Comparison of ENCODE assay signal across 8 cellular contexts in genomic region chr4:70735915-70736314, GRCh38. TPM values are rescaled to one million over a fixed set of nuclear protein-coding genes. Genes with fewer than 3 reads are reported as not detected.
DNase-seq lines count a peak whose midpoint lies in the region; ATAC-seq, FAIRE-seq and TF ChIP-seq lines count a peak whose summit lies in the region.
"Not testable (repeated sequence)": the region's sequence is repeated elsewhere in the genome, so short reads cannot be mapped to it uniquely, and the experiment has no call there.

No MANE protein-coding gene starts in this region.

- H3K4me1 ChIP-seq in A549: peaks cover 27% of the 10 kb centered on the region
- peaks cover 4 to 24% (median 15%) of the 10 kb centered on the region in 4 donors for H3K4me1 ChIP-seq in Peyer's patch
- not testable (repeated sequence) for H3K4me1 ChIP-seq in cardiac muscle cell (ENCODE audit: low read depth)

- H3K36me3 ChIP-seq in Peyer's patch; brain microvascular endothelial cell (replicated peaks); cardiac muscle cell: not testable (repeated sequence)

- H3K27me3 ChIP-seq in Peyer's patch; brain microvascular endothelial cell (replicated peaks); cardiac muscle cell: not testable (repeated sequence)

- not testable (repeated sequence) for FAIRE-seq in A549 (lab: Jason Lieb, UNC)

- not testable (repeated sequence) for H3K36me3 Mint-ChIP-seq in activated CD4-positive, alpha-beta T cell treated with anti-CD3 and anti-CD28 coated beads, Interleukin-2, amount 10 ng/mL, durations not matched to agents 7 days and 5 days (ENCODE audit: low read depth); neural crest cell (ENCODE audit: low read depth)

- not testable (repeated sequence) for H3K4me2 ChIP-seq in A549

- not testable (repeated sequence) for H3K27me3 Mint-ChIP-seq in activated CD4-positive, alpha-beta T cell treated with anti-CD3 and anti-CD28 coated beads, Interleukin-2, amount 10 ng/mL, durations not matched to agents 7 days and 5 days; neural crest cell (ENCODE audit: low read depth)

- not testable (repeated sequence) for TF ChIP-seq POLR2A in A549 (IDR thresholded peaks at IDR 0.05; ENCODE audit: low read length); Peyer's patch (IDR thresholded peaks at IDR 0.05)

- peak in 1 of 2 experiments; percentile 75; a peak in 2 of 6 replicates for ATAC-seq in A549

- DNase-seq in A549 (ENCODE audit: low read depth in 1 of 2, low spot score in 1 of 2): peak in 1 of 2 experiments; percentile 39
- peak; percentile 67 for DNase-seq in GM12865 (ENCODE audit: low read depth)
- DNase-seq in KG1 (lab: John Stamatoyannopoulos, UW): peak; percentile 20
- DNase-seq in Peyer's patch: peak in 2 of 3 donors; percentile 52 to 79
- DNase-seq in activated CD4-positive, alpha-beta T cell treated with anti-CD3 and anti-CD28 coated beads, Interleukin-2, amount 10 ng/mL, durations not matched to agents 7 days and 5 days: peak; percentile 44
- peak; percentile 75 for DNase-seq in brain microvascular endothelial cell
- peak in 1 of 2 donors; percentile 85 for DNase-seq in cardiac muscle cell (ENCODE audit: low read depth in 1 of 2, low spot score in 1 of 2)
- DNase-seq in neural crest cell (ENCODE audit: low read depth, low spot score): peak; percentile 14

- TF ChIP-seq CTCF in A549 (IDR thresholded peaks at IDR 0.05) (peak; percentile 21; the same call in 2 of the 3 replicates), GM12865 (IDR thresholded peaks at IDR 0.05; ENCODE audit: insufficient read depth, low read depth, low read length, missing control alignments) (peak; percentile 48), Peyer's patch (IDR thresholded peaks at IDR 0.05) (peak in 3 of 6 experiments; percentile 7 to 28 (median 12)), brain microvascular endothelial cell (IDR thresholded peaks at IDR 0.05; ENCODE audit: low read depth, low read length, missing control alignments) (peak; percentile 28), cardiac muscle cell (IDR thresholded peaks at IDR 0.05; ENCODE audit: low read depth, low read length) (peak; percentile 23), neural crest cell (conservative IDR thresholded peaks at IDR 0.05) (peak; percentile 55)

- H3K4me3 Mint-ChIP-seq in activated CD4-positive, alpha-beta T cell treated with anti-CD3 and anti-CD28 coated beads, Interleukin-2, amount 10 ng/mL, durations not matched to agents 7 days and 5 days: peak overlapping the region; percentile 73
- not testable (repeated sequence) for H3K4me3 Mint-ChIP-seq in neural crest cell

- not testable (repeated sequence) for H3K27ac ChIP-seq in A549, cardiac muscle cell
- peak overlapping the region in 1 of 4 donors; percentile 67 for H3K27ac ChIP-seq in Peyer's patch
- H3K27ac ChIP-seq in brain microvascular endothelial cell: peak overlapping the region; percentile 76

- in situ Hi-C loops in brain microvascular endothelial cell (cut with HindIII; ENCODE audit: low pct_ligation_motif_present, low sequenced_read_pairs): not testable (repeated sequence)

- 0 out of 5 replicates have a peak, but pooled peaks of 1 of the 2 experiments have one; percentile 2 for TF ChIP-seq RAD21 in A549 (conservative IDR thresholded peaks at IDR 0.05 in 1 of 2, IDR thresholded peaks at IDR 0.05 in 1 of 2)

- H3K9me3 Mint-ChIP-seq in activated CD4-positive, alpha-beta T cell treated with anti-CD3 and anti-CD28 coated beads, Interleukin-2, amount 10 ng/mL, durations not matched to agents 7 days and 5 days; neural crest cell: not testable (repeated sequence)

- H3K4me1 Mint-ChIP-seq in activated CD4-positive, alpha-beta T cell treated with anti-CD3 and anti-CD28 coated beads, Interleukin-2, amount 10 ng/mL, durations not matched to agents 7 days and 5 days: peaks cover 47% of the 10 kb centered on the region
- H3K4me1 Mint-ChIP-seq in neural crest cell: peaks cover 27% of the 10 kb centered on the region

- not testable (repeated sequence) for H3K9me3 ChIP-seq in A549; Peyer's patch; cardiac muscle cell (ENCODE audit: low read depth)

- TF ChIP-seq EP300 in A549 (IDR thresholded peaks at IDR 0.05): not testable (repeated sequence)

- peak overlapping the region; percentile 84 for H3K27ac Mint-ChIP-seq in activated CD4-positive, alpha-beta T cell treated with anti-CD3 and anti-CD28 coated beads, Interleukin-2, amount 10 ng/mL, durations not matched to agents 7 days and 5 days
- H3K27ac Mint-ChIP-seq in neural crest cell (ENCODE audit: unreplicated experiment): not testable (repeated sequence)

- CTCF ChIA-PET in A549 (lab: Yijun Ruan, JAX): interaction anchor here (0.9 to 1.2 kb wide), 3 partner anchors 10 to 25 kb away, joined by 3 to 4 read pairs (median 3); no protein-coding TSS in a partner anchor
- CTCF ChIA-PET in activated CD4-positive, alpha-beta T cell treated with anti-CD3 and anti-CD28 coated beads, Interleukin-2, amount 10 ng/mL, durations not matched to agents 7 days and 5 days (lab: Charles Lee): interaction anchor here (0.6 to 2.6 kb wide), 9 partner anchors 8 to 146 kb away, joined by 3 to 10 read pairs (median 3); partner anchors contain the start of gene UTP3

- POLR2A ChIA-PET in A549 (lab: Yijun Ruan, JAX); activated CD4-positive, alpha-beta T cell treated with anti-CD3 and anti-CD28 coated beads, Interleukin-2, amount 10 ng/mL, durations not matched to agents 7 days and 5 days (lab: Charles Lee): not testable (repeated sequence)

- not testable (repeated sequence) for H3K4me3 ChIP-seq in A549; GM12865 (ENCODE audit: low read depth, low read length); Peyer's patch; brain microvascular endothelial cell (ENCODE audit: low read depth, low read length); cardiac muscle cell

- 56% methylated on average over 2 of the region's 2 CpGs for whole genome bisulfite sequencing in A549 (ENCODE audit: missing lambda C conversion rate)

TF ChIP-seq in A549, 52 proteins besides CTCF, POLR2A, EP300 and RAD21:
- TF ChIP-seq CEBPB (IDR thresholded peaks at IDR 0.05): peak; percentile 43 to 80; a peak in 3 of 4 replicates

RNA-seq across cellular contexts. Expression of gene RUFY3, which starts 14.2 kb away (rescaled TPM):
- polyA plus RNA-seq in A549 (2011; rRNA removed): 17.7 and 20.8 TPM in 2 replicates
- 4.0 and 5.1 TPM in 2 replicates for polyA plus RNA-seq in A549 (2012; cell fraction: cytosol; rRNA removed)
- 5.9 and 7.1 TPM in 2 replicates for polyA plus RNA-seq in A549 (2012; cell fraction: nucleus; rRNA removed)
- polyA plus RNA-seq in A549 (2017; fragmentation: RNase III; extraction: RNeasy Plus Mini Kit Qiagen cat#74134 plus additional on column Dnase treatment): 8.1 to 8.7 TPM (median 8.1 TPM) in 3 replicates
- polyA minus RNA-seq in A549 (2011; rRNA and poly(A)+ RNA removed): 7.4 and 11.2 TPM in 2 replicates
- 100 to 1,000 TPM in 1 of 4 donors, 10 to 100 TPM in 3; 36.1 to 113 (median 47.1) TPM for total RNA-seq in Peyer's patch
- total RNA-seq in activated CD4-positive, alpha-beta T cell treated with anti-CD3 and anti-CD28 coated beads, Interleukin-2, amount 10 ng/mL, durations not matched to agents 7 days and 5 days: 10 to 100 TPM; 28.6 to 29.3 TPM
- 31.0 and 43.7 TPM in 2 replicates for total RNA-seq in cardiac muscle cell
- polyA plus RNA-seq in cardiac muscle cell: 28.1 and 35.2 TPM in 2 replicates
- total RNA-seq in neural crest cell: 87.7 and 98.8 TPM in 2 replicates

RNA-seq across cellular contexts. Expression of gene UTP3, which starts 47.6 kb away (rescaled TPM):
- polyA plus RNA-seq in A549 (2011; rRNA removed): 19.0 and 24.8 TPM in 2 replicates
- polyA plus RNA-seq in A549 (2012; cell fraction: cytosol; rRNA removed): 15.2 and 19.6 TPM in 2 replicates
- 9.3 and 9.9 TPM in 2 replicates for polyA plus RNA-seq in A549 (2012; cell fraction: nucleus; rRNA removed)
- 44.6 to 46.2 TPM (median 45.2 TPM) in 3 replicates for polyA plus RNA-seq in A549 (2017; fragmentation: RNase III; extraction: RNeasy Plus Mini Kit Qiagen cat#74134 plus additional on column Dnase treatment)
- 3.6 and 4.1 TPM in 2 replicates for polyA minus RNA-seq in A549 (2011; rRNA and poly(A)+ RNA removed)
- total RNA-seq in Peyer's patch: 10 to 100 TPM; 13.3 to 37.1 (median 15.6) TPM
- total RNA-seq in activated CD4-positive, alpha-beta T cell treated with anti-CD3 and anti-CD28 coated beads, Interleukin-2, amount 10 ng/mL, durations not matched to agents 7 days and 5 days: 10 to 100 TPM; 38.1 to 40.2 TPM
- total RNA-seq in cardiac muscle cell: 18.4 and 23.7 TPM in 2 replicates
- 10.9 and 15.5 TPM in 2 replicates for polyA plus RNA-seq in cardiac muscle cell
- 29.5 and 30.1 TPM in 2 replicates for total RNA-seq in neural crest cell
